Comparison of ENCODE assay signal across 11 cellular contexts in the genomic region with DNA sequence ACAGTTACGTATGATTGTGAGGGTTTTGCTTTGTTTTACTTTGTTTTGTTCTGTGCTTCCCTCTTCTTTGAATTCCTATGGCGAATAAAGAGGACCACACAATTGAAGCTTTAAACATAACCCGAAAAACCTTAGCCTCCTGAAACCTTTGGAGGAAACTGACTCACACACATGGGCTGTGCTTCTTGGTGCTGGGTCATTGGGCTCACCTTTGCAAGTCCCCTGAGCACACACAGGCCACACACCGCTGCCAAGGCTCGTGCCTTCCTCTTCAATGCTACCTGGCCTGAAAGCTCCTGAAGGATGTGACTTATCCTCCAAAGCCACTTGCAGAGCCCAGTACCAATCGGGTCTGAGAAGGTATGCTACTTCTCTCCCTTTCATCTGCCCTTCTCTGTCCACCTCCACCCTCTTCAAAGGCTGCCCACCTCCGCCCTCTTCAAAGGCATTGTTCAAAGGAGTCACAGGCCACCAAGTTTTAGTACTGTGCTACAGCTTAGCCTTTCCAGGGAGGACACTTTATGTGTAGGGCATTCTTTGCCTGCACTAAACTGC.
DNase-seq lines count a peak whose midpoint lies in the region; ATAC-seq, FAIRE-seq and TF ChIP-seq lines count a peak whose summit lies in the region.
"Had no signal": no experiment of that assay in that cellular context is flagged by ENCODE, and none has a peak within 500 bp of the region (broad histone marks: within the 10 kb centered on the region; RNA-seq: fewer than 3 reads in every experiment).

No MANE protein-coding gene starts in this region.

- H3K9ac ChIP-seq in BLaER1 (no peak overlapping the region), HUES6 (ENCODE audit: low read length) (no peak overlapping the region)

- H3K4me1 Mint-ChIP-seq in effector memory CD8-positive, alpha-beta T cell (ENCODE audit: low read depth in 2 of 2) = peaks cover 29 to 48% of the 10 kb centered on the region in 2 donors
- H3K4me1 Mint-ChIP-seq in nephron = peaks cover 52% of the 10 kb centered on the region
- peaks cover 60% of the 10 kb centered on the region for H3K4me1 Mint-ChIP-seq in activated T-cell treated with anti-CD3 and anti-CD28 coated beads, Interleukin-2, amount 50 U/mL, for 72 hours (ENCODE audit: low read depth)

- H3K27me3 ChIP-seq in BLaER1 = no peaks in the 10 kb centered on the region
- H3K27me3 ChIP-seq in HUES6 (ENCODE audit: control insufficient read depth, insufficient read depth, low read length) = no peaks in the 10 kb centered on the region

- H3K4me2 ChIP-seq in BLaER1 = peak overlapping the region; percentile 83

- H3K4me1 ChIP-seq in BLaER1 (peaks cover 53% of the 10 kb centered on the region), HUES6 (ENCODE audit: control insufficient read depth, insufficient read depth, low read length) (peaks cover 54% of the 10 kb centered on the region)

- TF ChIP-seq CTCF in nephron (IDR thresholded peaks at IDR 0.05; ENCODE audit: unreplicated experiment in 3 of 3) = no peak
- TF ChIP-seq CTCF in D721Med (IDR thresholded peaks at IDR 0.05; ENCODE audit: insufficient read depth, missing control alignments) = no peak

- no peaks in the 10 kb centered on the region for H3K9me3 ChIP-seq in BLaER1
- no peaks in the 10 kb centered on the region for H3K9me3 ChIP-seq in HUES6 (ENCODE audit: control insufficient read depth, insufficient read depth, low read depth, low read length)

- FAIRE-seq in D721Med (lab: Jason Lieb, UNC) = no peak
- FAIRE-seq in RCC 7860 (lab: Jason Lieb, UNC) = no peak

- no peak for ATAC-seq in effector memory CD8-positive, alpha-beta T cell (replicated peaks)
- ATAC-seq in activated T-cell treated with anti-CD3 and anti-CD28 coated beads, Interleukin-2, amount 50 U/mL, for 72 hours (replicated peaks in 1 of 2) = no peak

- no peaks in the 10 kb centered on the region for H3K27me3 Mint-ChIP-seq in effector memory CD8-positive, alpha-beta T cell
- H3K27me3 Mint-ChIP-seq in nephron (ENCODE audit: low read depth) = no peaks in the 10 kb centered on the region
- no peaks in the 10 kb centered on the region for H3K27me3 Mint-ChIP-seq in activated T-cell treated with anti-CD3 and anti-CD28 coated beads, Interleukin-2, amount 50 U/mL, for 72 hours (ENCODE audit: low read depth)

- no peak overlapping the region for H3K4me3 Mint-ChIP-seq in effector memory CD8-positive, alpha-beta T cell
- H3K4me3 Mint-ChIP-seq in nephron = no peak overlapping the region
- no peak overlapping the region for H3K4me3 Mint-ChIP-seq in activated T-cell treated with anti-CD3 and anti-CD28 coated beads, Interleukin-2, amount 50 U/mL, for 72 hours

- H3K36me3 ChIP-seq in BLaER1 (peaks cover 41% of the 10 kb centered on the region), HUES6 (ENCODE audit: control insufficient read depth, insufficient read depth, low read length) (peaks cover 16% of the 10 kb centered on the region)

- peaks cover 6% of the 10 kb centered on the region for H3K36me3 Mint-ChIP-seq in effector memory CD8-positive, alpha-beta T cell (ENCODE audit: insufficient read depth)
- H3K36me3 Mint-ChIP-seq in nephron (ENCODE audit: low read depth) = peaks cover 15% of the 10 kb centered on the region
- peaks cover 0 to 21% of the 10 kb centered on the region in 2 donors for H3K36me3 Mint-ChIP-seq in activated T-cell treated with anti-CD3 and anti-CD28 coated beads, Interleukin-2, amount 50 U/mL, for 72 hours (ENCODE audit: insufficient read depth in 2 of 2)

- H3K27ac Mint-ChIP-seq in effector memory CD8-positive, alpha-beta T cell = peak overlapping the region; percentile 8 to 52
- peak overlapping the region; percentile 95 for H3K27ac Mint-ChIP-seq in nephron
- H3K27ac Mint-ChIP-seq in activated T-cell treated with anti-CD3 and anti-CD28 coated beads, Interleukin-2, amount 50 U/mL, for 72 hours = no peak overlapping the region

- H3K27ac ChIP-seq in BLaER1 (peak overlapping the region; percentile 78), HUES6 (ENCODE audit: low read depth, low read length) (peak overlapping the region; percentile 25; the same call in 1 of the 2 replicates)

- DNase-seq in effector memory CD8-positive, alpha-beta T cell = no peak
- DNase-seq in NCI-H2171 treated with DMSO at 0.1 percent for 48 hours (lab: John Stamatoyannopoulos, UW) (no peak), D721Med (ENCODE audit: insufficient read length, low spot score) (no peak), RCC 7860 (ENCODE audit: low spot score) (no peak)
- DNase-seq in activated T-cell treated with anti-CD3 and anti-CD28 coated beads, Interleukin-2, amount 50 U/mL, for 72 hours = no peak
- DNase-seq: activated T-cell treated with anti-CD3 and anti-CD28 coated beads, Interleukin-2, amount 50 U/mL, for 48 hours; NCI-H1417 treated with DMSO at 0.1 percent for 48 hours; T1000 had no signal

- H4K20me1 ChIP-seq in BLaER1 = peaks cover 3% of the 10 kb centered on the region; the same call in 1 of the 2 replicates

- H3K4me3 ChIP-seq in BLaER1 (no peak overlapping the region), HUES6 (ENCODE audit: low read depth, low read length) (no peak overlapping the region)

- H3K9me3 Mint-ChIP-seq in effector memory CD8-positive, alpha-beta T cell = no peaks in the 10 kb centered on the region
- H3K9me3 Mint-ChIP-seq in nephron = no peaks in the 10 kb centered on the region
- no peaks in the 10 kb centered on the region for H3K9me3 Mint-ChIP-seq in activated T-cell treated with anti-CD3 and anti-CD28 coated beads, Interleukin-2, amount 50 U/mL, for 72 hours
